2 cellular contexts compared by ENCODE assay signal in genomic region chr10:12121673-12122072, GRCh38.
TF ChIP-seq lines count a peak whose summit lies in the region.

No MANE protein-coding gene starts in this region.

TF ChIP-seq in GM12891, 5 proteins besides CTCF, POLR2A, EP300 and RAD21:
- TF ChIP-seq SPI1 (IDR thresholded peaks at IDR 0.05; ENCODE audit: low read depth, low read length) (no peak), TAF1 (IDR thresholded peaks at IDR 0.05; ENCODE audit: low read depth, low read length) (no peak), POU2F2 (IDR thresholded peaks at IDR 0.05; ENCODE audit: low read depth, low read length) (no peak), PAX5 (IDR thresholded peaks at IDR 0.05; ENCODE audit: insufficient read depth, low read length, severe bottlenecking) (no peak), POLR2AphosphoS5 (IDR thresholded peaks at IDR 0.05; ENCODE audit: low read depth, low read length) (no peak)

TF ChIP-seq in GM12878, 131 proteins besides CTCF, POLR2A, EP300 and RAD21 (continues in another document):
- TF ChIP-seq SMAD1 (IDR thresholded peaks at IDR 0.05; ENCODE audit: low read depth, partially characterized antibody) = no peak
- TF ChIP-seq PKNOX1 (IDR thresholded peaks at IDR 0.05) = peak; percentile 87
- TF ChIP-seq SREBF1 (IDR thresholded peaks at IDR 0.05; ENCODE audit: low read length) = no peak
- TF ChIP-seq SUPT20H (IDR thresholded peaks at IDR 0.05; ENCODE audit: borderline replicate concordance, control insufficient read depth, low read depth, low read length) = no peak
- peak; percentile 45; the same call in 1 of the 2 replicates for TF ChIP-seq YY1 (IDR thresholded peaks at IDR 0.05; ENCODE audit: low read depth, low read length)
- peak; percentile 85 for TF ChIP-seq NR2F1 (conservative IDR thresholded peaks at IDR 0.05)
- TF ChIP-seq IRF5 (IDR thresholded peaks at IDR 0.05; ENCODE audit: borderline replicate concordance) = no peak
- TF ChIP-seq CBX3 (IDR thresholded peaks at IDR 0.05; ENCODE audit: borderline replicate concordance, low read depth) = no peak
- peak; percentile 76 for TF ChIP-seq ATF7 (IDR thresholded peaks at IDR 0.05; ENCODE audit: low read depth)
- TF ChIP-seq TCF3 (IDR thresholded peaks at IDR 0.05; ENCODE audit: borderline replicate concordance, insufficient read depth, low read depth, low read length) = no peak
- no peak for TF ChIP-seq ZNF384 (IDR thresholded peaks at IDR 0.05; ENCODE audit: borderline replicate concordance, low read depth, low read length)
- no peak for TF ChIP-seq BMI1 (IDR thresholded peaks at IDR 0.05; ENCODE audit: borderline replicate concordance)
- TF ChIP-seq ZBTB33 (IDR thresholded peaks at IDR 0.05) = peak; percentile 54; the same call in 1 of the 2 replicates
- TF ChIP-seq ZNF687 (IDR thresholded peaks at IDR 0.05) = peak; percentile 90
- TF ChIP-seq SKIL (IDR thresholded peaks at IDR 0.05; ENCODE audit: low read depth, poor library complexity, severe bottlenecking) = peak; percentile 12
- TF ChIP-seq MTA2 (IDR thresholded peaks at IDR 0.05; ENCODE audit: low read depth) = peak; percentile 72
- TF ChIP-seq ELK1 (IDR thresholded peaks at IDR 0.05; ENCODE audit: low read depth, low read length) = no peak
- peak; percentile 53 for TF ChIP-seq PBX3 (IDR thresholded peaks at IDR 0.05; ENCODE audit: insufficient replicate concordance, low read depth, low read length)
- TF ChIP-seq E4F1 (IDR thresholded peaks at IDR 0.05; ENCODE audit: borderline replicate concordance, partially characterized antibody) = no peak
- peak; percentile 77 for TF ChIP-seq CREB1 (IDR thresholded peaks at IDR 0.05; ENCODE audit: low read depth)
- peak; percentile 53; the same call in 1 of the 3 replicates for TF ChIP-seq POU2F2 (IDR thresholded peaks at IDR 0.05; ENCODE audit: borderline replicate concordance, low read depth, low read length)
- TF ChIP-seq NFIC (IDR thresholded peaks at IDR 0.05; ENCODE audit: low read depth, low read length) = peak; percentile 67; the same call in 1 of the 2 replicates
- 0 out of 2 replicates have a peak, but pooled peaks have one; percentile 6 for TF ChIP-seq GATAD2B (conservative IDR thresholded peaks at IDR 0.05; ENCODE audit: low read depth)
- no peak for TF ChIP-seq CBFB (IDR thresholded peaks at IDR 0.05; ENCODE audit: low read depth)
- peak; percentile 32; the same call in 1 of the 2 replicates for TF ChIP-seq FOXM1 (IDR thresholded peaks at IDR 0.05; ENCODE audit: low read depth, low read length)
- TF ChIP-seq JUNB (IDR thresholded peaks at IDR 0.05) = peak; percentile 64
- peak; percentile 73 to 95 for TF ChIP-seq SRF (IDR thresholded peaks at IDR 0.05; ENCODE audit: low read depth in 2 of 2, low read length in 2 of 2)
- no peak for TF ChIP-seq ZNF217 (IDR thresholded peaks at IDR 0.05)
- TF ChIP-seq NR2C1 (IDR thresholded peaks at IDR 0.05) = peak; percentile 85
- TF ChIP-seq ZBTB4 (CRISPR knock-in tag; IDR thresholded peaks at IDR 0.05) = no peak
- TF ChIP-seq SP1 (IDR thresholded peaks at IDR 0.05; ENCODE audit: low read depth, low read length) = peak; percentile 34
- peak; percentile 41; the same call in 1 of the 2 replicates for TF ChIP-seq BCL11A (IDR thresholded peaks at IDR 0.05; ENCODE audit: low read depth, low read length)
- TF ChIP-seq RUNX3 (IDR thresholded peaks at IDR 0.05; ENCODE audit: low read length) = peak; percentile 18; the same call in 1 of the 2 replicates
- no peak; the same call in none of the 2 replicates for TF ChIP-seq DPF2 (IDR thresholded peaks at IDR 0.05)
- no peak for TF ChIP-seq POLR2AphosphoS2 (IDR thresholded peaks at IDR 0.05; ENCODE audit: low read depth, low read length)
- TF ChIP-seq HSF1 (IDR thresholded peaks at IDR 0.05; ENCODE audit: low read depth, low read length) = no peak
